Comparison of ENCODE assay signal across 11 cellular contexts in the genomic region with DNA sequence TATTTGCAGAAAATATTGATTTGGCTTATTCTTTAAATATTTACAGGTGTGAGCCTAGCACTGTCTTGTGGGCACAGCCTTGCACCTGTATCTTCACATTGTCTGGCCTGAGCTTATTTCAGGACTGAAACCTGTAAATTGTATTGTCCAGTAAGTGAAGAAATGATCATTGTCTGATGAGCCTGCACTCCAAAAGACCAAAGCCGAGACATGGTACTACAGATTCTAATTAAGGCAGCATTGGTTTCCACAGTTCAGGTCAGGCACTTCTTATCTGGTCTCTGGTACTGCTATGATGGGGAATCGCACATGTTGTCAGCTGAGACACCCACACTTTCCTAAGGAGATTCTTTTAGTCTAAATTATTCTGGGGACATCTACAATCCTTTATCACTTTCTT.
"Had no signal": no experiment of that assay in that cellular context is flagged by ENCODE, and none has a peak within 500 bp of the region (broad histone marks: within the 10 kb centered on the region; RNA-seq: fewer than 3 reads in every experiment).

No MANE protein-coding gene starts in this region.

- DNase-seq: GM23248, GOT3, H7, H9, HCEC 1CT, HFFc6 had no signal

- H3K9me3 ChIP-seq: HAP-1 had no signal

- H3K4me1 ChIP-seq: HAP-1 had no signal

- H3K27ac ChIP-seq: GM23248 had no signal

- H3K4me3 ChIP-seq: GM23248, GM23338, HAP-1 had no signal

- H2AFZ ChIP-seq: GM23248, GM23338 had no signal

- FAIRE-seq: H1, H54 had no signal

- H3K36me3 ChIP-seq: HAP-1 had no signal

- H3K4me2 ChIP-seq: GM23338 had no signal

- H3K9ac ChIP-seq: GM23248 had no signal

- ATAC-seq: GM23338, HCT116 had no signal
